In genomic region chr1:64403331-64403730, GRCh38 we compare ENCODE assay signal across 25 cellular contexts.
A peak's percentile ranks its signal among the peaks of the same experiment; 100 is the strongest.
DNase-seq lines count a peak whose midpoint lies in the region; ATAC-seq, FAIRE-seq and TF ChIP-seq lines count a peak whose summit lies in the region.
"Had no signal": no experiment of that assay in that cellular context is flagged by ENCODE, and none has a peak within 500 bp of the region (broad histone marks: within the 10 kb centered on the region; RNA-seq: fewer than 3 reads in every experiment).

No MANE protein-coding gene starts in this region.

- TF ChIP-seq POLR2A in GM12891 (IDR thresholded peaks at IDR 0.05; ENCODE audit: low read depth, low read length) = no peak

- TF ChIP-seq CTCF in AG10803 (conservative IDR thresholded peaks at IDR 0.05; ENCODE audit: low read length) (no peak), kidney epithelial cell (IDR thresholded peaks at IDR 0.05; ENCODE audit: insufficient read depth, low read length, poor library complexity, severe bottlenecking) (no peak)

- no peaks in the 10 kb centered on the region for H3K27me3 ChIP-seq in kidney epithelial cell (ENCODE audit: control insufficient read depth, insufficient read depth, low read length)
- H3K27me3 ChIP-seq: breast epithelium, SJSA1, spleen, tibial artery had no signal

- no peak overlapping the region for H3K4me3 ChIP-seq in AG10803 (ENCODE audit: low read length)
- no peak overlapping the region for H3K4me3 ChIP-seq in kidney epithelial cell (ENCODE audit: low read depth, low read length)
- H3K4me3 ChIP-seq: breast epithelium, SJSA1, spleen, tibial artery had no signal

- ATAC-seq in HG03175 (IDR thresholded peaks at IDR 0.05; ENCODE audit: unreplicated experiment) = no peak
- ATAC-seq in HG03520 (IDR thresholded peaks at IDR 0.05; ENCODE audit: unreplicated experiment) = no peak
- ATAC-seq: HepG2, left lobe of liver had no signal

- DNase-seq in AG10803 (ENCODE audit: low read depth) (peak; percentile 41), GM04504 (ENCODE audit: low read depth) (peak; percentile 38), RKO (ENCODE audit: low spot score) (peak; percentile 49), kidney epithelial cell (ENCODE audit: low read depth) (peak; percentile 10), HPDE6-E6E7 (ENCODE audit: extremely low spot score) (no peak), GM12891 (ENCODE audit: insufficient read length, low spot score) (no peak)
- DNase-seq: activated CD4-positive, alpha-beta T cell treated with anti-CD3 and anti-CD28 coated beads, Interleukin-2, amount 10 ng/mL, durations not matched to agents 7 days and 5 days; CD8-positive, alpha-beta memory T cell; H9; naive B cell; NCI-H1105; NCI-H2029 treated with DMSO at 0.1 percent for 48 hours; NCI-H446 treated with DMSO at 0.1 percent for 48 hours; retina; spleen; stimulated activated CD4-positive, alpha-beta T cell treated with anti-CD3 and anti-CD28 coated beads, Interleukin-4, amount 100 ng/mL, for 1 hour; stimulated activated naive CD4-positive, alpha-beta T cell treated with Interleukin-2 at 50 U/mL for 16 hours; tibial artery had no signal

- FAIRE-seq in GM12891 (lab: Jason Lieb, UNC) = no peak
- FAIRE-seq: colon, HepG2 had no signal

- H3K36me3 ChIP-seq in kidney epithelial cell (ENCODE audit: control insufficient read depth, insufficient read depth, low read length) = no peaks in the 10 kb centered on the region
- H3K36me3 ChIP-seq: breast epithelium, SJSA1, spleen, tibial artery had no signal

TF ChIP-seq in GM12891, 5 proteins besides CTCF, POLR2A, EP300 and RAD21:
- TF ChIP-seq POLR2AphosphoS5 (IDR thresholded peaks at IDR 0.05; ENCODE audit: low read depth, low read length) = no peak
- no peak for TF ChIP-seq POU2F2 (IDR thresholded peaks at IDR 0.05; ENCODE audit: low read depth, low read length)
- TF ChIP-seq SPI1 (IDR thresholded peaks at IDR 0.05; ENCODE audit: low read depth, low read length) = no peak
- TF ChIP-seq TAF1 (IDR thresholded peaks at IDR 0.05; ENCODE audit: low read depth, low read length) = no peak
- no peak for TF ChIP-seq PAX5 (IDR thresholded peaks at IDR 0.05; ENCODE audit: insufficient read depth, low read length, severe bottlenecking)

Comparison
In these comparisons a context has a peak if more than half of its experiments do, and no peak if none do; other contexts are left out.
1. DNase-seq: peak in AG10803 (single experiment), GM04504 (single experiment), RKO (single experiment) and kidney epithelial cell (single experiment); none in HPDE6-E6E7 (single experiment) and GM12891 (single experiment).